12 cellular contexts compared by ENCODE assay signal in the genomic region with DNA sequence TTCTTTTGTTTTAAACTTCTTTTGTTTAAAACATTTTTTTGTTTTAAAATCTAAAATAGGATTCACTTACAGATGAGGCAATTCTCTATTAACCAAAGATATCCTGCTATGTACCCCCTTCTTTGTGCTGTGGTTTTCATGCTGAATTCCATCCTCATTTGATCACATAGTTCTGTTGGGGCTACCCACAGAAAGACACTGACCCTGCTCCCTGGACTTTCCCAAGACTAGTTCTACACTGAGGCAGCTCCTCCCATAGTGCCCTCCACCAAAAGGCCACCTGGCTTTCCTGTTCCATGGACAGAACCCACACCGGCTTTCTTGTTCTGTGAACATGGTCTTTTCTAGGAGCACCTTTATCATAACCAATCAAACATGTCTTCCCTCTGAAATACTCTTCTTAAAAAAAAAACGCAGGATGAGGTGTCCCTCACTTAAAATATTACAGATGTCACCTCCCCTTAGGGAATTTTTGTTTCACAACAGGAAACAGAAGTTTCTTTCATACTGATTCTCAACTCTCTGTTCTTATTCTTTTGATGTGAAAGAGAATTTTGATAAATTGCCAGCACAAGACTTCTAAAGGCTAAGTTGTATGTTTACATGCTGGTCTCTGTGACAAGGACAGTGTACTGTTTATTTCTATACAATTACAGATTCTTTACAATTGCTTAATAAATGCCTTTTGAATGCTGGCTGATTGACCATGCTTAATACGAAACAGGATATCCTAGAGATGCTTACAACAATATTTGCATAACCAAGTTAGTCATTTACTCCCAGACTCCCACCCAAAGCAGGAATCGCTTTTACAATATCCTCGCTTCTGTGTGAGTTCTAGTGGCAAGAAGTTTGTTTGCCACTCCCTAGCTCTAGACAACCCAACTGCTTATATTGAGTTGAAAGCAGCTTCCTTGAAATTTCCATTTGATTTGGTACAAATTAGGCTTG.
A peak's percentile ranks its signal among the peaks of the same experiment; 100 is the strongest.
DNase-seq lines count a peak whose midpoint lies in the region; ATAC-seq and TF ChIP-seq lines count a peak whose summit lies in the region.
"Had no signal": no experiment of that assay in that cellular context is flagged by ENCODE, and none has a peak within 500 bp of the region (broad histone marks: within the 10 kb centered on the region; RNA-seq: fewer than 3 reads in every experiment).

No MANE protein-coding gene starts in this region.

- H3K4me3 ChIP-seq in kidney epithelial cell (ENCODE audit: low read depth, low read length), result no peak overlapping the region
- H3K4me3 ChIP-seq in uterus, result no peak overlapping the region

- no peak overlapping the region for H3K27ac ChIP-seq in uterus

- TF ChIP-seq POLR2A in uterus (IDR thresholded peaks at IDR 0.05), result no peak

- no peaks in the 10 kb centered on the region for H3K9me3 ChIP-seq in uterus

- no peaks in the 10 kb centered on the region for H3K36me3 ChIP-seq in kidney epithelial cell (ENCODE audit: control insufficient read depth, insufficient read depth, low read length)
- no peaks in the 10 kb centered on the region for H3K36me3 ChIP-seq in uterus

- H3K4me1 ChIP-seq in uterus, result no peaks in the 10 kb centered on the region

- peak; percentile 49 for ATAC-seq in GM18861 (IDR thresholded peaks at IDR 0.05; ENCODE audit: unreplicated experiment)
- ATAC-seq in GM21825 (IDR thresholded peaks at IDR 0.05; ENCODE audit: unreplicated experiment), result peak; percentile 57
- peak; percentile 78 for ATAC-seq in HG03342 (IDR thresholded peaks at IDR 0.05; ENCODE audit: unreplicated experiment)

- peak; percentile 26 for DNase-seq in kidney epithelial cell (ENCODE audit: low read depth)
- no peak for DNase-seq in activated naive CD4-positive, alpha-beta T cell treated with anti-CD3 and anti-CD28 coated beads, Interleukin-2, amount 50 U/mL, for 16 hours
- no peak for DNase-seq in uterus
- no peak for DNase-seq in mesenteric fat pad (ENCODE audit: low spot score)
- no peak for DNase-seq in dermis blood vessel endothelial cell
- DNase-seq: activated CD4-positive, CD25-positive, alpha-beta regulatory T cell; activated CD8-positive, alpha-beta memory T cell treated with anti-CD3 and anti-CD28 coated beads, Interleukin-2, amount 50 U/mL, for 4 hours; activated naive CD8-positive, alpha-beta T cell treated with anti-CD3 and anti-CD28 coated beads, Interleukin-2, amount 10 ng/mL, durations not matched to agents 7 days and 5 days; SW 1271 had no signal

- TF ChIP-seq CTCF in kidney epithelial cell (IDR thresholded peaks at IDR 0.05; ENCODE audit: insufficient read depth, low read length, poor library complexity, severe bottlenecking), result no peak
- no peak for TF ChIP-seq CTCF in uterus (IDR thresholded peaks at IDR 0.05)

- H3K27me3 ChIP-seq in kidney epithelial cell (ENCODE audit: control insufficient read depth, insufficient read depth, low read length) (no peaks in the 10 kb centered on the region), uterus (no peaks in the 10 kb centered on the region)

- intact Hi-C loops in uterus (cut with DNase I; ENCODE audit: low total_unique reads), result no loop called here
